Comparison of ENCODE assay signal across 9 cellular contexts in the genomic region with DNA sequence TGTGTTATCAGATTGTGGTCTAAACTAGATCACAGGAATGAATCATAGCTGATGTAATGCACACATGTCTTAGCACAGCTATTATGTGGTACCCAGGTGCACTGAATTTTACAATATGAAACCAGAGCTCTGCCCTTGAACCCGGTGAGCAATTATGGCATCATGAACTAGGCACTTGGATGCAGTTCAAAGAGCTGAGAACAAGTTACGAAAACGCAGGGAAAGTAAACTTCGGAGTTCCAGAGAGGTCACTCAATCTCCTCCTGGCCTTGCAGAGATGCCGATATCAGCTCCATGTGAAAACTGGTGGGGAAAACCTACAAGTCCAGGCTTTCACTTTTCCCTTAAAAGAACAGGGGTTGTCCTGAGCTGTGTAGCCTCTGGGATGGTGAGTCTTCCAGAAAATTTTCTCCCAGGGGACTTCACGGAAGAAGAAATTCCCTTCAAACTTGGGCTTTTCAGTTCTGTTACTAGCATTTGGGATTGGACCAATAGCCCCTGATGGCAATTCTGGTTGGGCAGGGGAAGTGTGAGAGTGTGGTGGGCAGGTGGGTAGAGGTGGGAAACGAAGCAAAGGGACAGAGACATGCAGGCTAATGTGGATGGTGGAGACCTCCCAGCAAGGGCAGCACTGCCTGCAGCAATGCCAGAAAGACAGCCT.
A peak's percentile ranks its signal among the peaks of the same experiment; 100 is the strongest.
DNase-seq lines count a peak whose midpoint lies in the region; TF ChIP-seq lines count a peak whose summit lies in the region.
"Had no signal": no experiment of that assay in that cellular context is flagged by ENCODE, and none has a peak within 500 bp of the region (broad histone marks: within the 10 kb centered on the region; RNA-seq: fewer than 3 reads in every experiment).

No MANE protein-coding gene starts in this region.

- H3K9me3 ChIP-seq in colonic mucosa (no peaks in the 10 kb centered on the region), ovary (no peaks in the 10 kb centered on the region)

- no peak overlapping the region for H3K4me3 ChIP-seq in colonic mucosa
- no peak overlapping the region for H3K4me3 ChIP-seq in ovary

- WGBS in ovary, 3 donors, result 24 to 25% (median 24%) methylated on average over 7 of the region's 7 CpGs

- no peak for TF ChIP-seq EP300 in ovary (IDR thresholded peaks at IDR 0.05)

- in situ Hi-C loops in GM13977 (cut with MboI; ENCODE audit: low pct_unique_long_range_greater_than_20kb, low sequenced_read_pairs, unreplicated experiment), result no loop called here

- DNase-seq in NCI-H2171 treated with DMSO at 0.1 percent for 48 hours (lab: John Stamatoyannopoulos, UW) (peak; percentile 5), NCI-H2171 (lab: John Stamatoyannopoulos, UW) (no peak), NCI-H2227 treated with DMSO at 0.1 percent for 48 hours (lab: John Stamatoyannopoulos, UW) (peak; percentile 27), colonic mucosa (peak; percentile 43), ovary (peak in 3 of 5 donors; percentile 41 to 59 (median 51)), NOMO-1 treated with DMSO at 0.1 percent for 48 hours (lab: John Stamatoyannopoulos, UW; ENCODE audit: unreplicated experiment) (no peak), NCI-H187 treated with DMSO at 0.1 percent for 48 hours (lab: John Stamatoyannopoulos, UW) (no peak), GM13977 (ENCODE audit: low spot score) (no peak)
- DNase-seq: NCI-H524 had no signal

- H3K36me3 ChIP-seq in colonic mucosa (no peaks in the 10 kb centered on the region), ovary (no peaks in the 10 kb centered on the region)

- no peak overlapping the region for H3K27ac ChIP-seq in colonic mucosa
- H3K27ac ChIP-seq in ovary, result no peak overlapping the region

- no peak overlapping the region for H3K9ac ChIP-seq in colonic mucosa (ENCODE audit: low read depth in 2 of 2, low read length in 2 of 2)

- no peaks in the 10 kb centered on the region for H3K27me3 ChIP-seq in colonic mucosa
- H3K27me3 ChIP-seq in ovary, result no peaks in the 10 kb centered on the region

- H3K4me1 ChIP-seq in colonic mucosa (no peaks in the 10 kb centered on the region), ovary (ENCODE audit: insufficient read depth) (peaks cover 9% of the 10 kb centered on the region)

- no peak for TF ChIP-seq POLR2A in ovary (IDR thresholded peaks at IDR 0.05)

- TF ChIP-seq CTCF in colonic mucosa (IDR thresholded peaks at IDR 0.05) (no peak), ovary (IDR thresholded peaks at IDR 0.05) (no peak), GM13977 (IDR thresholded peaks at IDR 0.05; ENCODE audit: extremely low read depth, insufficient read depth, missing control alignments) (no peak)

- intact Hi-C loops in colonic mucosa (cut with DNase I) (loop anchor here (5.0 kb wide), 1 partner anchor 172 kb away; no protein-coding TSS in a partner anchor), ovary (cut with DNase I) (loop anchor here in 1 of 4 donors (5.0 kb wide), 1 partner anchor 217 kb away; no protein-coding TSS in a partner anchor)

Comparison
In these comparisons a context has a peak if more than half of its experiments do, and no peak if none do; other contexts are left out.
1. DNase-seq: peak in NCI-H2171 treated with DMSO at 0.1 percent for 48 hours (single experiment), NCI-H2227 treated with DMSO at 0.1 percent for 48 hours (single experiment), colonic mucosa (single experiment) and ovary (3 of 5); none in NCI-H2171 (single experiment), NOMO-1 treated with DMSO at 0.1 percent for 48 hours (single experiment), NCI-H187 treated with DMSO at 0.1 percent for 48 hours (single experiment) and GM13977 (single experiment).